Comparison of ENCODE assay signal across 9 cellular contexts in the genomic region with DNA sequence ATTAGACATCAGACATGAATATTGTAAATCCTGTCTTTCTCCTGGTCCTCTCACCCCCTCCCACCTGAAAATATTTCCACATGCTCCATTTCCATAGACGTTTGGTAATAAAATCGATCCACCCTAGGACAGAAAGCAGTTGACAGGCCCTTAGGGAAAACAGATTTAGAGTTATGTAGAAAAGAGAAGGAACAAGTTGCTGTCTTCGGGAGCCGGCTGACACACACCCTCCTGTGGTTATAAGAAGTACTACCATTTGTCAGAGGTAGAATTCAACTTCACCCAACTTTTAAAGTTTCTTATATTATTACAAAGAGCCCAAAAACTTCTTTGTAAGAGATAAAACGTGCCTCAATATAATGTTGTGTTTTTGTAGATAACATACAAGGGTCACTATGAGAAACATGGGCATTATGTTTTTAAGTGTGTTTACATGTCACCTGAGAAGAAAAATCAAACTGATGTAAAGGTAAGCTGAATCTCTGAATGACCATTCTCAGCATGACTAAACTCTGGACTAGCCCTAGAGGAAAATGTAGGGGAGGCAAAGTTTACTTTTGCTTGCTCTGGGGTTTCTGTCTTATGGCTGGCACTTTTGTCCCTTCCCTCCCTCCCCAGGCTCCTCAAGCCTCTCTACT. TPM values are rescaled to one million over a fixed set of nuclear protein-coding genes. Genes with fewer than 3 reads are reported as not detected.
DNase-seq lines count a peak whose midpoint lies in the region; ATAC-seq and TF ChIP-seq lines count a peak whose summit lies in the region.
"Had no signal": no experiment of that assay in that cellular context is flagged by ENCODE, and none has a peak within 500 bp of the region (broad histone marks: within the 10 kb centered on the region; RNA-seq: fewer than 3 reads in every experiment).

No MANE protein-coding gene starts in this region.

- no peaks in the 10 kb centered on the region for H3K9me2 ChIP-seq in hepatocyte (replicated peaks; ENCODE audit: insufficient read depth)

- TF ChIP-seq CTCF in hepatocyte (IDR thresholded peaks at IDR 0.05; ENCODE audit: poor library complexity) = peak; percentile 76

- H3K4me2 ChIP-seq in hepatocyte = no peak overlapping the region

- peak; percentile 50 for DNase-seq in CD1c-positive myeloid dendritic cell (ENCODE audit: extremely low spot score)
- peak; percentile 78 to 90 for DNase-seq in Kasumi-1 (lab: John Stamatoyannopoulos, UW)
- peak; percentile 61 for DNase-seq in hepatocyte (ENCODE audit: low spot score)
- peak; percentile 84 for DNase-seq in superior temporal gyrus (ENCODE audit: extremely low spot score)
- DNase-seq in stimulated activated CD4-positive, alpha-beta T cell treated with anti-CD3 and anti-CD28 coated beads, Interleukin-4, amount 100 ng/mL, for 1 hour = no peak

- H3K9me3 ChIP-seq in hepatocyte (ENCODE audit: low read depth) = no peaks in the 10 kb centered on the region
- H3K9me3 ChIP-seq: SJSA1 had no signal

- peak; percentile 61 for ATAC-seq in GM18870 (IDR thresholded peaks at IDR 0.05; ENCODE audit: unreplicated experiment)
- no peak for ATAC-seq in GM21737 (IDR thresholded peaks at IDR 0.05; ENCODE audit: unreplicated experiment)

- H3K36me3 ChIP-seq in hepatocyte (replicated peaks; ENCODE audit: insufficient read depth, low read depth) = no peaks in the 10 kb centered on the region
- H3K36me3 ChIP-seq: SJSA1 had no signal

- no peaks in the 10 kb centered on the region for H3K79me2 ChIP-seq in hepatocyte

- no peaks in the 10 kb centered on the region for H3K27me3 ChIP-seq in hepatocyte
- H3K27me3 ChIP-seq: SJSA1 had no signal

- WGBS in hepatocyte (ENCODE audit: low lambda C conversion rate, missing lambda C conversion rate) = 2% methylated on average over 5 of the region's 5 CpGs

- H3K27ac ChIP-seq in angular gyrus (ENCODE audit: low read depth, low read length) (peak overlapping the region; percentile 85), hepatocyte (no peak overlapping the region)
- H3K27ac ChIP-seq: SJSA1 had no signal

- H2AFZ ChIP-seq in hepatocyte = peak overlapping the region; percentile 39

- H4K20me1 ChIP-seq in hepatocyte (ENCODE audit: insufficient read depth, poor library complexity, severe bottlenecking) = no peaks in the 10 kb centered on the region

- H3K4me3 ChIP-seq in hepatocyte = no peak overlapping the region
- H3K4me3 ChIP-seq: SJSA1 had no signal

- H3K4me1 ChIP-seq in hepatocyte (ENCODE audit: insufficient read depth) = no peaks in the 10 kb centered on the region

RNA-seq across cellular contexts. Expression of gene MEPE, which starts 6.7 kb away (rescaled TPM):
- 0.07 TPM in 1 of 2 replicates, not detected in the other for total RNA-seq in hepatocyte
- not detected in 2 replicates for polyA plus RNA-seq in hepatocyte

RNA-seq across cellular contexts. Expression of gene IBSP, which starts 40.1 kb away (rescaled TPM):
- 0.07 TPM in 1 of 2 replicates, not detected in the other for total RNA-seq in hepatocyte
- polyA plus RNA-seq in hepatocyte = 0.12 TPM in 1 of 2 replicates, not detected in the other
